ENCODE assay signal across 13 cellular contexts in genomic region chr6:80541186-80541585, GRCh38.
DNase-seq lines count a peak whose midpoint lies in the region; ATAC-seq and TF ChIP-seq lines count a peak whose summit lies in the region.
"Had no signal": no experiment of that assay in that cellular context is flagged by ENCODE, and none has a peak within 500 bp of the region (broad histone marks: within the 10 kb centered on the region; RNA-seq: fewer than 3 reads in every experiment).

No MANE protein-coding gene starts in this region.

- no peaks in the 10 kb centered on the region for H4K20me1 ChIP-seq in fibroblast of lung (ENCODE audit: control insufficient read depth, extremely low read depth, insufficient read depth, low read length)

- no peak overlapping the region for H3K27ac Mint-ChIP-seq in stimulated activated memory B cell treated with anti-CD40 and anti-IgM and Interleukin-4, amounts not matched to agents 10 μg/mL and 1 μg/mL and 100 μg/mL, for 72 hours
- H3K27ac Mint-ChIP-seq: CD8-positive, alpha-beta memory T cell had no signal

- DNase-seq in AG09309 (ENCODE audit: low read depth), result peak; percentile 51
- peak; percentile 90 for DNase-seq in NCI-H226
- DNase-seq in fibroblast of lung (ENCODE audit: low read depth in 2 of 2), result peak; percentile 39 to 96
- DNase-seq in NCI-H1417 treated with DMSO at 0.1 percent for 48 hours (lab: John Stamatoyannopoulos, UW), result no peak
- DNase-seq in Kasumi-1 (lab: John Stamatoyannopoulos, UW), result no peak
- no peak for DNase-seq in WERI-Rb-1
- DNase-seq: activated T-cell treated with anti-CD3 and anti-CD28 coated beads, Interleukin-2, amount 50 U/mL, for 4 hours; CD8-positive, alpha-beta memory T cell; lower lobe of right lung; NCI-H2029; spleen had no signal

- no peaks in the 10 kb centered on the region for H3K36me3 ChIP-seq in fibroblast of lung (ENCODE audit: control insufficient read depth, insufficient read depth, low read length)
- H3K36me3 ChIP-seq in WERI-Rb-1, result no peaks in the 10 kb centered on the region
- H3K36me3 ChIP-seq: lower lobe of right lung, spleen had no signal

- H3K4me2 ChIP-seq in fibroblast of lung (ENCODE audit: extremely low read depth, insufficient read depth, low read length), result no peak overlapping the region

- no peak overlapping the region for H3K9ac ChIP-seq in fibroblast of lung (ENCODE audit: insufficient read depth, low read length)

- TF ChIP-seq CTCF in AG09309 (IDR thresholded peaks at IDR 0.05; ENCODE audit: control insufficient read depth, insufficient read depth, low read depth, low read length, missing control alignments) (no peak), fibroblast of lung (conservative IDR thresholded peaks at IDR 0.05 in 1 of 2, IDR thresholded peaks at IDR 0.05 in 1 of 2; ENCODE audit: low read depth in 1 of 2, low read length in 2 of 2) (no peak), WERI-Rb-1 (IDR thresholded peaks at IDR 0.05; ENCODE audit: low read depth, low read length) (no peak)

- H3K4me1 Mint-ChIP-seq in stimulated activated memory B cell treated with anti-CD40 and anti-IgM and Interleukin-4, amounts not matched to agents 10 μg/mL and 1 μg/mL and 100 μg/mL, for 72 hours, result no peaks in the 10 kb centered on the region
- H3K4me1 Mint-ChIP-seq: CD8-positive, alpha-beta memory T cell had no signal

- H3K9me3 Mint-ChIP-seq in stimulated activated memory B cell treated with anti-CD40 and anti-IgM and Interleukin-4, amounts not matched to agents 10 μg/mL and 1 μg/mL and 100 μg/mL, for 72 hours, result no peaks in the 10 kb centered on the region
- H3K9me3 Mint-ChIP-seq: activated T-cell treated with anti-CD3 and anti-CD28 coated beads, Interleukin-2, amount 50 U/mL, for 4 hours had no signal

- H3K4me1 ChIP-seq in fibroblast of lung (ENCODE audit: control insufficient read depth, extremely low read depth, insufficient read depth, low read length), result peaks cover 2% of the 10 kb centered on the region
- H3K4me1 ChIP-seq: lower lobe of right lung had no signal

- H3K9me3 ChIP-seq in fibroblast of lung (ENCODE audit: control insufficient read depth, insufficient read depth, low read depth, low read length) (no peaks in the 10 kb centered on the region), WERI-Rb-1 (ENCODE audit: severe bottlenecking) (peaks cover 6% of the 10 kb centered on the region)
- H3K9me3 ChIP-seq: lower lobe of right lung had no signal

- no peaks in the 10 kb centered on the region for H3K36me3 Mint-ChIP-seq in stimulated activated memory B cell treated with anti-CD40 and anti-IgM and Interleukin-4, amounts not matched to agents 10 μg/mL and 1 μg/mL and 100 μg/mL, for 72 hours
- H3K36me3 Mint-ChIP-seq: CD8-positive, alpha-beta memory T cell had no signal

- ATAC-seq in GM21786 (IDR thresholded peaks at IDR 0.05; ENCODE audit: unreplicated experiment), result peak; percentile 36
- ATAC-seq in stimulated activated memory B cell treated with anti-CD40 and anti-IgM and Interleukin-4, amounts not matched to agents 10 μg/mL and 1 μg/mL and 100 μg/mL, for 72 hours, result no peak
- ATAC-seq: lower lobe of right lung had no signal

- H3K4me3 ChIP-seq in AG09309 (ENCODE audit: control insufficient read depth, low read depth, low read length) (no peak overlapping the region), fibroblast of lung (replicated peaks in 1 of 4; ENCODE audit: control extremely low read depth in 1 of 4, insufficient read depth in 1 of 4, low read depth in 3 of 4, low read length in 4 of 4) (no peak overlapping the region), WERI-Rb-1 (ENCODE audit: low read depth, low read length) (no peak overlapping the region)
- H3K4me3 ChIP-seq: lower lobe of right lung, spleen had no signal

- H2AFZ ChIP-seq in fibroblast of lung (ENCODE audit: low read length), result no peak overlapping the region

- no peak overlapping the region for H3K4me3 Mint-ChIP-seq in stimulated activated memory B cell treated with anti-CD40 and anti-IgM and Interleukin-4, amounts not matched to agents 10 μg/mL and 1 μg/mL and 100 μg/mL, for 72 hours
- H3K4me3 Mint-ChIP-seq: activated T-cell treated with anti-CD3 and anti-CD28 coated beads, Interleukin-2, amount 50 U/mL, for 4 hours; CD8-positive, alpha-beta memory T cell had no signal

- no peaks in the 10 kb centered on the region for H3K79me2 ChIP-seq in fibroblast of lung (ENCODE audit: control insufficient read depth, insufficient read depth, low read length)

- H3K27me3 Mint-ChIP-seq in stimulated activated memory B cell treated with anti-CD40 and anti-IgM and Interleukin-4, amounts not matched to agents 10 μg/mL and 1 μg/mL and 100 μg/mL, for 72 hours, result no peaks in the 10 kb centered on the region

- no peaks in the 10 kb centered on the region for H3K27me3 ChIP-seq in fibroblast of lung (ENCODE audit: control insufficient read depth, insufficient read depth, low read length)
- H3K27me3 ChIP-seq in WERI-Rb-1 (ENCODE audit: insufficient read depth, low read depth, severe bottlenecking), result no peaks in the 10 kb centered on the region
- H3K27me3 ChIP-seq: spleen had no signal

- no peak overlapping the region for H3K27ac ChIP-seq in fibroblast of lung (ENCODE audit: insufficient read depth, low read length)
- H3K27ac ChIP-seq in WERI-Rb-1, result no peak overlapping the region
- H3K27ac ChIP-seq: lower lobe of right lung, spleen had no signal

Comparison
In these comparisons a context has a peak if more than half of its experiments do, and no peak if none do; other contexts are left out.
1. DNase-seq: peak in AG09309 (single experiment), NCI-H226 (single experiment) and fibroblast of lung (2 of 2); none in NCI-H1417 treated with DMSO at 0.1 percent for 48 hours (single experiment), Kasumi-1 (0 of 2) and WERI-Rb-1 (single experiment).